ENCODE assay signal across 16 cellular contexts in genomic region chr2:153567367-153567766, GRCh38.
DNase-seq lines count a peak whose midpoint lies in the region; ATAC-seq and TF ChIP-seq lines count a peak whose summit lies in the region.
"Had no signal": no experiment of that assay in that cellular context is flagged by ENCODE, and none has a peak within 500 bp of the region (broad histone marks: within the 10 kb centered on the region; RNA-seq: fewer than 3 reads in every experiment).

No MANE protein-coding gene starts in this region.

- H3K9ac ChIP-seq in SU-DHL-6 (ENCODE audit: low read length) (no peak overlapping the region), endodermal cell (ENCODE audit: extremely low read depth, low read length, poor library complexity, severe bottlenecking) (no peak overlapping the region), liver (ENCODE audit: low read depth in 1 of 2, low read length in 2 of 2) (peak overlapping the region in 1 of 2 donors; percentile 17)

- H3K9me3 Mint-ChIP-seq in GM23338: no peaks in the 10 kb centered on the region
- H3K9me3 Mint-ChIP-seq in endodermal cell: peaks cover 5% of the 10 kb centered on the region

- H2AFZ ChIP-seq in GM23338: 0 out of 2 replicates have a peak overlapping the region, but pooled peaks have one; percentile 28
- H2AFZ ChIP-seq in SU-DHL-6 (ENCODE audit: low read depth, low read length, severe bottlenecking): no peak overlapping the region

- TF ChIP-seq CTCF in GM23338 (conservative IDR thresholded peaks at IDR 0.05; ENCODE audit: low read depth in 2 of 2): no peak
- TF ChIP-seq CTCF in SU-DHL-6 (IDR thresholded peaks at IDR 0.05; ENCODE audit: insufficient read depth, low read length, poor library complexity, severe bottlenecking): no peak
- TF ChIP-seq CTCF in endodermal cell (conservative IDR thresholded peaks at IDR 0.05): no peak
- no peak for TF ChIP-seq CTCF in liver (IDR thresholded peaks at IDR 0.05; ENCODE audit: low read depth, low read length, missing input control)

- H3K36me3 ChIP-seq in GM23338 (ENCODE audit: insufficient read depth): no peaks in the 10 kb centered on the region
- H3K36me3 ChIP-seq in SU-DHL-6 (ENCODE audit: low read length): no peaks in the 10 kb centered on the region
- H3K36me3 ChIP-seq in endodermal cell (ENCODE audit: control insufficient read depth, insufficient read depth, low read length): peaks cover 12% of the 10 kb centered on the region
- H3K36me3 ChIP-seq in liver (ENCODE audit: control insufficient read depth in 4 of 4, insufficient read depth in 3 of 4, low read depth in 1 of 4, low read length in 3 of 4): no peaks in the 10 kb centered on the region
- no peaks in the 10 kb centered on the region for H3K36me3 ChIP-seq in MG63
- H3K36me3 ChIP-seq: BE2C, HAP-1 had no signal

- 87 to 100% methylated on average over 1 to 3 of the region's 3 CpGs for WGBS in endodermal cell (ENCODE audit: insufficient coverage in 1 of 2, insufficient read length in 1 of 2), 2 experiments
- 34% methylated on average over 3 of the region's 3 CpGs for WGBS in liver

- H3K27me3 Mint-ChIP-seq in GM23338 (ENCODE audit: insufficient read depth, low read depth, poor library complexity): no peaks in the 10 kb centered on the region
- no peaks in the 10 kb centered on the region for H3K27me3 Mint-ChIP-seq in endodermal cell (ENCODE audit: insufficient read depth)

- H3K4me2 ChIP-seq in GM23338 (no peak overlapping the region), SU-DHL-6 (ENCODE audit: low read depth, low read length, poor library complexity, severe bottlenecking) (no peak overlapping the region)

- H3K4me1 Mint-ChIP-seq in GM23338 (peaks cover 18% of the 10 kb centered on the region), endodermal cell (peaks cover 10% of the 10 kb centered on the region)
- H3K4me1 Mint-ChIP-seq: CD4-positive, CD25-positive, alpha-beta regulatory T cell; CD8-positive, alpha-beta memory T cell had no signal

- H3K36me3 Mint-ChIP-seq in GM23338 (ENCODE audit: low read depth) (no peaks in the 10 kb centered on the region), endodermal cell (ENCODE audit: low read depth) (peaks cover 6% of the 10 kb centered on the region)
- H3K36me3 Mint-ChIP-seq: CD4-positive, CD25-positive, alpha-beta regulatory T cell; CD8-positive, alpha-beta memory T cell had no signal

- no peak overlapping the region for H3K4me3 ChIP-seq in GM23338
- no peak overlapping the region for H3K4me3 ChIP-seq in SU-DHL-6 (ENCODE audit: insufficient read depth, low read length, poor library complexity, severe bottlenecking)
- H3K4me3 ChIP-seq in endodermal cell (ENCODE audit: low read length): peak overlapping the region; percentile 22
- H3K4me3 ChIP-seq in liver (ENCODE audit: low read depth in 1 of 3, low read length in 3 of 3): no peak overlapping the region
- H3K4me3 ChIP-seq in MG63: no peak overlapping the region
- H3K4me3 ChIP-seq: HAP-1 had no signal

- H4K20me1 ChIP-seq in GM23338 (replicated peaks; ENCODE audit: insufficient read depth) (no peaks in the 10 kb centered on the region), SU-DHL-6 (ENCODE audit: low read depth, low read length) (no peaks in the 10 kb centered on the region)

- no peaks in the 10 kb centered on the region for H3F3A ChIP-seq in GM23338 (replicated peaks; ENCODE audit: low read depth)
- no peaks in the 10 kb centered on the region for H3F3A ChIP-seq in SU-DHL-6 (ENCODE audit: insufficient read depth)

- H3K9me2 ChIP-seq in GM23338 (ENCODE audit: insufficient read depth) (no peaks in the 10 kb centered on the region), SU-DHL-6 (replicated peaks; ENCODE audit: insufficient read depth, low read length) (no peaks in the 10 kb centered on the region)

- ATAC-seq in GM23338: no peak; the same call in 2 of the 3 replicates

- H3K4me1 ChIP-seq in GM23338 (ENCODE audit: insufficient read depth): peaks cover 11% of the 10 kb centered on the region
- H3K4me1 ChIP-seq in endodermal cell (ENCODE audit: control insufficient read depth, insufficient read depth, low read length): peaks cover 4% of the 10 kb centered on the region
- H3K4me1 ChIP-seq in liver (ENCODE audit: control insufficient read depth in 4 of 4, insufficient read depth in 4 of 4, low read length in 3 of 4): peaks cover 0 to 3% (median 0%) of the 10 kb centered on the region in 4 donors
- H3K4me1 ChIP-seq: BE2C, HAP-1 had no signal

- H3K27ac Mint-ChIP-seq in GM23338 (peak overlapping the region; percentile 30; the same call in 1 of the 2 replicates), endodermal cell (peak overlapping the region; percentile 19)
- H3K27ac Mint-ChIP-seq: CD4-positive, CD25-positive, alpha-beta regulatory T cell; CD8-positive, alpha-beta memory T cell had no signal

- H3K27ac ChIP-seq in GM23338 (ENCODE audit: low read depth) (no peak overlapping the region), SU-DHL-6 (ENCODE audit: low read depth, low read length) (peak overlapping the region; percentile 64), endodermal cell (ENCODE audit: low read depth, low read length) (no peak overlapping the region), liver (ENCODE audit: low read depth in 1 of 2, low read length in 2 of 2) (peak overlapping the region in 1 of 2 donors; percentile 41)

- no peak for DNase-seq in GM23338 (ENCODE audit: low spot score)
- no peak for DNase-seq in endodermal cell
- DNase-seq in NCI-H82 treated with DMSO at 0.1 percent for 48 hours (lab: John Stamatoyannopoulos, UW; ENCODE audit: unreplicated experiment): no peak
- DNase-seq in MG63: no peak
- no peak for DNase-seq in activated CD4-positive, alpha-beta T cell treated with anti-CD3 and anti-CD28 coated beads for 1 hour
- no peak for DNase-seq in T1000 (lab: John Stamatoyannopoulos, UW)
- DNase-seq: 8988T; BE2C; C1 segment of cervical spinal cord; CD4-positive, CD25-positive, alpha-beta regulatory T cell; CD8-positive, alpha-beta memory T cell; COR-L47; GOT3 had no signal

- no peak overlapping the region for H3K4me3 Mint-ChIP-seq in GM23338
- H3K4me3 Mint-ChIP-seq in endodermal cell: no peak overlapping the region
- H3K4me3 Mint-ChIP-seq: CD4-positive, CD25-positive, alpha-beta regulatory T cell; CD8-positive, alpha-beta memory T cell had no signal

- no peaks in the 10 kb centered on the region for H3K79me2 ChIP-seq in GM23338 (replicated peaks; ENCODE audit: insufficient read depth)
- no peaks in the 10 kb centered on the region for H3K79me2 ChIP-seq in SU-DHL-6 (ENCODE audit: insufficient read depth, low read length)

- no peak for TF ChIP-seq RAD21 in liver (IDR thresholded peaks at IDR 0.05)

- no peaks in the 10 kb centered on the region for H3K27me3 ChIP-seq in GM23338 (ENCODE audit: insufficient read depth)
- no peaks in the 10 kb centered on the region for H3K27me3 ChIP-seq in SU-DHL-6 (ENCODE audit: low read length)
- no peaks in the 10 kb centered on the region for H3K27me3 ChIP-seq in endodermal cell (ENCODE audit: control insufficient read depth, insufficient read depth, low read length, poor library complexity, severe bottlenecking)
- no peaks in the 10 kb centered on the region for H3K27me3 ChIP-seq in liver (ENCODE audit: control insufficient read depth in 4 of 4, insufficient read depth in 4 of 4, low read length in 3 of 4)
- no peaks in the 10 kb centered on the region for H3K27me3 ChIP-seq in MG63
- H3K27me3 ChIP-seq: BE2C had no signal

- H3K9me3 ChIP-seq in SU-DHL-6 (ENCODE audit: insufficient read depth, low read length): no peaks in the 10 kb centered on the region
- peaks cover 10% of the 10 kb centered on the region for H3K9me3 ChIP-seq in endodermal cell (ENCODE audit: control insufficient read depth, low read length)
- H3K9me3 ChIP-seq in liver (ENCODE audit: control insufficient read depth in 4 of 4, low read length in 3 of 4): no peaks in the 10 kb centered on the region
- no peaks in the 10 kb centered on the region for H3K9me3 ChIP-seq in MG63
- H3K9me3 ChIP-seq: BE2C, HAP-1 had no signal

TF ChIP-seq in GM23338, 12 proteins besides CTCF, POLR2A, EP300 and RAD21:
- TF ChIP-seq JUNB (IDR thresholded peaks at IDR 0.05; ENCODE audit: unreplicated experiment) (no peak), EZH2phosphoT487 (IDR thresholded peaks at IDR 0.05; ENCODE audit: unreplicated experiment) (no peak)

TF ChIP-seq in liver, 16 proteins besides CTCF, POLR2A, EP300 and RAD21:
- TF ChIP-seq RXRA (IDR thresholded peaks at IDR 0.05) (no peak), REST (IDR thresholded peaks at IDR 0.05) (no peak), HNF4A (conservative IDR thresholded peaks at IDR 0.05) (peak; percentile 67 to 78), FOXA1 (IDR thresholded peaks at IDR 0.05) (no peak), SP1 (IDR thresholded peaks at IDR 0.05) (peak; percentile 58), HNF4G (IDR thresholded peaks at IDR 0.05) (peak; percentile 23), JUND (IDR thresholded peaks at IDR 0.05) (no peak)
